ENCODE assay signal across 32 cellular contexts in genomic region chr17:51505450-51505849, GRCh38.
"Had no signal": no experiment of that assay in that cellular context is flagged by ENCODE, and none has a peak within 500 bp of the region (broad histone marks: within the 10 kb centered on the region; RNA-seq: fewer than 3 reads in every experiment).

No MANE protein-coding gene starts in this region.

- DNase-seq: activated effector memory CD4-positive, alpha-beta T cell treated with anti-CD3 and anti-CD28 coated beads, Interleukin-2, amount 50 U/mL, for 16 hours; activated effector memory CD4-positive, alpha-beta T cell treated with Interleukin-2 at 50 U/mL for 16 hours; activated gamma-delta T cell; activated gamma-delta T cell treated with Interleukin-2 at 50 U/mL for 16 hours; activated naive CD4-positive, alpha-beta T cell; activated naive CD4-positive, alpha-beta T cell treated with anti-CD3 and anti-CD28 coated beads for 36 hours; activated naive CD4-positive, alpha-beta T cell treated with anti-CD3 and anti-CD28 coated beads, Interleukin-2, amount 10 ng/mL, durations not matched to agents 7 days and 5 days; activated naive CD4-positive, alpha-beta T cell treated with anti-CD3 and anti-CD28 coated beads, Interleukin-2, amount 50 U/mL, for 16 hours; activated naive CD4-positive, alpha-beta T cell treated with Interleukin-2 at 50 U/mL for 16 hours; activated naive CD8-positive, alpha-beta T cell treated with anti-CD3 and anti-CD28 coated beads for 36 hours; activated naive CD8-positive, alpha-beta T cell treated with anti-CD3 and anti-CD28 coated beads, Interleukin-2, amount 10 ng/mL, durations not matched to agents 7 days and 5 days; activated naive CD8-positive, alpha-beta T cell treated with anti-CD3 and anti-CD28 coated beads, Interleukin-2, amount 50 U/mL, for 24 hours; activated T-cell treated with anti-CD3 and anti-CD28 coated beads for 4 hours; activated T-cell treated with anti-CD3 and anti-CD28 coated beads, Interleukin-2, amount 50 U/mL, for 1 hour; activated T-cell treated with anti-CD3 and anti-CD28 coated beads, Interleukin-2, amount 50 U/mL, for 24 hours; activated T-cell treated with anti-CD3 and anti-CD28 coated beads, Interleukin-2, amount 50 U/mL, for 4 hours; activated T-cell treated with anti-CD3 and anti-CD28 coated beads, Interleukin-2, amount 50 U/mL, for 48 hours; activated T-cell treated with anti-CD3 and anti-CD28 coated beads, Interleukin-2, amount 50 U/mL, for 72 hours; adrenal gland; amniotic stem cell; amygdala; anterior cingulate cortex; aorta; brain microvascular endothelial cell; central memory CD4-positive, alpha-beta T cell; cerebellar nuclear complex had no signal

- H3K27me3 ChIP-seq: body of pancreas, brain microvascular endothelial cell, breast epithelium had no signal

- ATAC-seq: activated naive CD4-positive, alpha-beta T cell treated with anti-CD3 and anti-CD28 coated beads, Interleukin-2, amount 50 U/mL, for 72 hours; activated naive CD8-positive, alpha-beta T cell treated with anti-CD3 and anti-CD28 coated beads, Interleukin-2, amount 50 U/mL, for 24 hours; activated T-cell treated with anti-CD3 and anti-CD28 coated beads, Interleukin-2, amount 50 U/mL, for 4 hours; activated T-cell treated with anti-CD3 and anti-CD28 coated beads, Interleukin-2, amount 50 U/mL, for 72 hours; activated T-helper 17 cell treated with anti-CD3 and anti-CD28 coated beads, Interleukin-2, amount 50 U/mL, for 72 hours; body of pancreas had no signal

- H3K9me3 ChIP-seq: adrenal gland, body of pancreas, breast epithelium had no signal

- H3K4me3 ChIP-seq: adrenal gland, body of pancreas, breast epithelium, cardiac muscle cell had no signal

- H3K36me3 ChIP-seq: adrenal gland, brain microvascular endothelial cell, breast epithelium, cardiac muscle cell had no signal

- H3K4me1 ChIP-seq: adrenal gland, breast epithelium had no signal

- FAIRE-seq: astrocyte had no signal

- H3K27ac ChIP-seq: adrenal gland, body of pancreas, brain microvascular endothelial cell, breast epithelium, cardiac muscle cell had no signal
